Comparison of ENCODE assay signal across 8 cellular contexts in the genomic region with DNA sequence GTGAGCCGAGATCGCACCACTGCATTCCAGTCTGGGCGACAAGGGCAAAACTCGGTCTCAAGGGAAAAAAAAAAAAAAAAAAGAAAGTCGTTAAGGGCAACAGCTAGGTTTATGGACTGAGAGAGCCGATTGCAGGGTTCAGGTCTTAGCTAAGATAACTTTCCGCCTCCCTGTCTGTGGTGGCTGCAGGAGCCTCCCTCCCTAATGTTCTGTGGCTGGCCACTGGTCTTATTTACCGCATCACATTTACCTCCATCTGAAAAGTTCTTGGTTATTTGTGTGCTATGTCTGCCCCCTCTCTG. TPM values are rescaled to one million over a fixed set of nuclear protein-coding genes. Genes with fewer than 3 reads are reported as not detected.
A peak's percentile ranks its signal among the peaks of the same experiment; 100 is the strongest.
DNase-seq lines count a peak whose midpoint lies in the region; ATAC-seq and TF ChIP-seq lines count a peak whose summit lies in the region.

No MANE protein-coding gene starts in this region.

- no peaks in the 10 kb centered on the region for H3K9me3 Mint-ChIP-seq in T-helper 2 cell treated with Interferon-gamma antibody and Interleukin-4, amounts not matched to agents 5 μg/mL and 100 μg/mL, for 36 hours
- H3K9me3 Mint-ChIP-seq in activated CD8-positive, alpha-beta T cell treated with anti-CD3 and anti-CD28 coated beads for 36 hours, result no peaks in the 10 kb centered on the region

- TF ChIP-seq CTCF in activated CD8-positive, alpha-beta T cell treated with anti-CD3 and anti-CD28 coated beads for 36 hours (IDR thresholded peaks at IDR 0.05), result no peak

- no peaks in the 10 kb centered on the region for H3K9me3 ChIP-seq in iPS-20b (ENCODE audit: insufficient read depth, low read depth, low read length)
- H3K9me3 ChIP-seq in stomach smooth muscle (ENCODE audit: control insufficient read depth in 2 of 2, low read length in 2 of 2), result no peaks in the 10 kb centered on the region

- H3K4me3 Mint-ChIP-seq in T-helper 2 cell treated with Interferon-gamma antibody and Interleukin-4, amounts not matched to agents 5 μg/mL and 100 μg/mL, for 36 hours, result peak overlapping the region; percentile 76
- peak overlapping the region; percentile 85 for H3K4me3 Mint-ChIP-seq in activated CD8-positive, alpha-beta T cell treated with anti-CD3 and anti-CD28 coated beads for 36 hours

- peak overlapping the region; percentile 91 for H3K9ac ChIP-seq in iPS-20b (ENCODE audit: low read depth, low read length)
- H3K9ac ChIP-seq in stomach smooth muscle (ENCODE audit: low read length in 2 of 2), result peak overlapping the region; percentile 75

- peaks cover 3% of the 10 kb centered on the region for H3K27me3 Mint-ChIP-seq in T-helper 2 cell treated with Interferon-gamma antibody and Interleukin-4, amounts not matched to agents 5 μg/mL and 100 μg/mL, for 36 hours (ENCODE audit: low read depth)
- no peaks in the 10 kb centered on the region for H3K27me3 Mint-ChIP-seq in activated CD8-positive, alpha-beta T cell treated with anti-CD3 and anti-CD28 coated beads for 36 hours

- no peak for ATAC-seq in activated CD8-positive, alpha-beta T cell treated with anti-CD3 and anti-CD28 coated beads for 36 hours
- no peak for ATAC-seq in HG03039 (IDR thresholded peaks at IDR 0.05; ENCODE audit: unreplicated experiment)

- H3K36me3 ChIP-seq in iPS-20b (ENCODE audit: insufficient read depth, low read depth, low read length), result no peaks in the 10 kb centered on the region
- H3K36me3 ChIP-seq in stomach smooth muscle (ENCODE audit: control insufficient read depth in 2 of 2, insufficient read depth in 2 of 2, low read length in 2 of 2), result no peaks in the 10 kb centered on the region

- CTCF ChIA-PET in activated CD8-positive, alpha-beta T cell treated with anti-CD3 and anti-CD28 coated beads for 36 hours (lab: Charles Lee), result interaction anchor here (0.9 to 1.3 kb wide), 3 partner anchors 89 to 232 kb away, joined by 3 to 5 read pairs (median 3); no protein-coding TSS in a partner anchor

- H3K4me1 Mint-ChIP-seq in T-helper 2 cell treated with Interferon-gamma antibody and Interleukin-4, amounts not matched to agents 5 μg/mL and 100 μg/mL, for 36 hours (ENCODE audit: low read depth), result peaks cover 5% of the 10 kb centered on the region
- H3K4me1 Mint-ChIP-seq in activated CD8-positive, alpha-beta T cell treated with anti-CD3 and anti-CD28 coated beads for 36 hours (ENCODE audit: low read depth), result peaks cover 20% of the 10 kb centered on the region

- DNase-seq in T-helper 2 cell treated with Interferon-gamma antibody and Interleukin-4, amounts not matched to agents 5 μg/mL and 100 μg/mL, for 36 hours (ENCODE audit: low spot score), result no peak
- no peak for DNase-seq in T-helper 2 cell
- no peak for DNase-seq in activated CD8-positive, alpha-beta T cell treated with anti-CD3 and anti-CD28 coated beads for 36 hours
- no peak for DNase-seq in DMS153 (lab: John Stamatoyannopoulos, UW)
- DNase-seq in NCI-H1105 (lab: John Stamatoyannopoulos, UW), result no peak

- H3K27ac Mint-ChIP-seq in T-helper 2 cell treated with Interferon-gamma antibody and Interleukin-4, amounts not matched to agents 5 μg/mL and 100 μg/mL, for 36 hours, result peak overlapping the region; percentile 52
- H3K27ac Mint-ChIP-seq in activated CD8-positive, alpha-beta T cell treated with anti-CD3 and anti-CD28 coated beads for 36 hours, result peak overlapping the region; percentile 79

- H3K4me1 ChIP-seq in iPS-20b (ENCODE audit: insufficient read depth, low read length) (peaks cover 3% of the 10 kb centered on the region; the same call in 1 of the 2 replicates), stomach smooth muscle (ENCODE audit: control insufficient read depth, insufficient read depth, low read length) (peaks cover 25% of the 10 kb centered on the region)

- intact Hi-C loops in activated CD8-positive, alpha-beta T cell treated with anti-CD3 and anti-CD28 coated beads for 36 hours (cut with micrococcal nuclease), result loop anchor here (10.0 kb wide), 1 partner anchor 152 kb away; a partner anchor contains a TSS

- POLR2A ChIA-PET in activated CD8-positive, alpha-beta T cell treated with anti-CD3 and anti-CD28 coated beads for 36 hours (lab: Charles Lee), result interaction anchor here (0.7 to 1.0 kb wide), 2 partner anchors 64 to 249 kb away, joined by 3 read pairs; no protein-coding TSS in a partner anchor

- H3K27me3 ChIP-seq in iPS-20b (ENCODE audit: insufficient read depth, low read length), result peaks cover 9% of the 10 kb centered on the region; the same call in 1 of the 2 replicates
- no peaks in the 10 kb centered on the region for H3K27me3 ChIP-seq in stomach smooth muscle (ENCODE audit: control insufficient read depth in 1 of 2, insufficient read depth in 2 of 2, low read length in 2 of 2)

- no peaks in the 10 kb centered on the region for H3K36me3 Mint-ChIP-seq in T-helper 2 cell treated with Interferon-gamma antibody and Interleukin-4, amounts not matched to agents 5 μg/mL and 100 μg/mL, for 36 hours (ENCODE audit: low read depth)
- H3K36me3 Mint-ChIP-seq in activated CD8-positive, alpha-beta T cell treated with anti-CD3 and anti-CD28 coated beads for 36 hours (ENCODE audit: low read depth), result no peaks in the 10 kb centered on the region

- H3K4me3 ChIP-seq in iPS-20b (ENCODE audit: low read length), result peak overlapping the region; percentile 87
- peak overlapping the region; percentile 81 to 85 for H3K4me3 ChIP-seq in stomach smooth muscle (ENCODE audit: low read length in 2 of 2)

- no peak overlapping the region for H3K27ac ChIP-seq in iPS-20b (ENCODE audit: low read length)
- peak overlapping the region; percentile 73 for H3K27ac ChIP-seq in stomach smooth muscle (ENCODE audit: low read length)

RNA-seq across cellular contexts. Expression of a gene that starts 0.7 kb away (rescaled TPM):
- 1 to 10 TPM; 4.4 to 4.5 TPM for total RNA-seq in activated CD8-positive, alpha-beta T cell treated with anti-CD3 and anti-CD28 coated beads for 36 hours

RNA-seq across cellular contexts. Expression of a gene that starts 45.9 kb away (rescaled TPM):
- 10 to 100 TPM; 10.3 to 10.8 TPM for total RNA-seq in activated CD8-positive, alpha-beta T cell treated with anti-CD3 and anti-CD28 coated beads for 36 hours
